In the genomic region with DNA sequence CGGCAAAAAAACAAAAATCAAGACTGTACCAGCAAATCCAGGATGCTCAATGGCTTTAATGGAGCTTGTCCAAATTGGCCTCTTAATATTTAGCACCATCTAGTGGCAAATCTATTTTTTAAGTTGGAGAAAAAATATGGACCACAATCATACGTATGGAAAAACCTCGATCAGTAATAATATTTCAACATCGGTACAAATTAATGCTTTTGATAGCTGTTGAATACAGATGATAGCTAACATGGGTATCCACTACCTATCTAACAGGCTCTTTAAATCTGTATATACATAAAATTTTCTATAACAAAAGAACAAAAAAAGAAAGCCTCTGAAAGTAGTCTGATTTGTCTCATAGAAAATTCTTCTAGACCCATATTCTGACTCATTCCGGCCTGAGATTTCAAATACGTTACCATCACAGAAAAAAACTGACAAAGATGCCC, we compare ENCODE assay signal across 8 cellular contexts. TPM values are rescaled to one million over a fixed set of nuclear protein-coding genes. Genes with fewer than 3 reads are reported as not detected.
A peak's percentile ranks its signal among the peaks of the same experiment; 100 is the strongest.
DNase-seq lines count a peak whose midpoint lies in the region; ATAC-seq, FAIRE-seq and TF ChIP-seq lines count a peak whose summit lies in the region.

No MANE protein-coding gene starts in this region.

- H3K4me1 ChIP-seq in OCI-LY3 (ENCODE audit: low read length) (peaks cover 15% of the 10 kb centered on the region; the same call in 1 of the 2 replicates), mucosa of descending colon (ENCODE audit: low read depth) (no peaks in the 10 kb centered on the region)

- no peaks in the 10 kb centered on the region for H3K27me3 ChIP-seq in OCI-LY3 (ENCODE audit: low read depth, low read length)
- no peaks in the 10 kb centered on the region for H3K27me3 ChIP-seq in dorsolateral prefrontal cortex

- H3K9ac ChIP-seq in OCI-LY3 (ENCODE audit: low read length): no peak overlapping the region

- TF ChIP-seq CTCF in OCI-LY3 (IDR thresholded peaks at IDR 0.05; ENCODE audit: low read depth, low read length): peak; percentile 81
- peak; percentile 64 to 93 (median 76) for TF ChIP-seq CTCF in dorsolateral prefrontal cortex (IDR thresholded peaks at IDR 0.05 in 54 of 56, conservative IDR thresholded peaks at IDR 0.05 in 2 of 56; ENCODE audit: low read depth in 1 of 56, partially characterized antibody in 56 of 56)
- TF ChIP-seq CTCF in mucosa of descending colon (IDR thresholded peaks at IDR 0.05): no peak

- intact Hi-C loops in dorsolateral prefrontal cortex (cut with DNase I): loop anchor here (1.0 kb wide), 2 partner anchors 117 to 118 kb away; partner anchors contain the start of gene STK17A (in 1 of the 2)
- intact Hi-C loops in mucosa of descending colon (cut with DNase I, micrococcal nuclease): loop anchor here (5.0 kb wide), 1 partner anchor 118 kb away; the partner anchor contains the start of gene STK17A (in 2 of the 2)

- H3K9me3 ChIP-seq in OCI-LY3 (ENCODE audit: insufficient read depth, low read length) (no peaks in the 10 kb centered on the region), mucosa of descending colon (no peaks in the 10 kb centered on the region)

- H3K36me3 ChIP-seq in OCI-LY3 (replicated peaks; ENCODE audit: low read depth, low read length): peaks cover 6% of the 10 kb centered on the region
- H3K36me3 ChIP-seq in mucosa of descending colon (ENCODE audit: low read depth): no peaks in the 10 kb centered on the region

- H3K79me2 ChIP-seq in OCI-LY3 (ENCODE audit: low read length): peaks cover 58% of the 10 kb centered on the region

- ATAC-seq in mucosa of descending colon (peak; percentile 76), HG03571 (IDR thresholded peaks at IDR 0.05; ENCODE audit: unreplicated experiment) (no peak), GM21360 (IDR thresholded peaks at IDR 0.05; ENCODE audit: unreplicated experiment) (no peak)

- H3K27ac ChIP-seq in OCI-LY3 (ENCODE audit: low read length) (no peak overlapping the region), dorsolateral prefrontal cortex (peak overlapping the region in 2 of 59 donors; percentile 12 to 15)

- H3K4me2 ChIP-seq in OCI-LY3 (ENCODE audit: low read length): peak overlapping the region; percentile 22; the same call in 1 of the 2 replicates

- no peak overlapping the region for H2AFZ ChIP-seq in OCI-LY3 (ENCODE audit: low read depth, low read length)

- DNase-seq in EL (peak; percentile 71), HTR-8/SVneo (ENCODE audit: insufficient read length, low spot score) (peak; percentile 42), dorsolateral prefrontal cortex (no peak), mucosa of descending colon (no peak)
- no peak for DNase-seq in stimulated activated CD4-positive, alpha-beta T cell treated with anti-CD3 and anti-CD28 coated beads, Interleukin-4, amount 100 ng/mL, for 24 hours

- peaks cover 52% of the 10 kb centered on the region for H4K20me1 ChIP-seq in OCI-LY3 (ENCODE audit: insufficient read depth, low read length)

- H3K4me3 ChIP-seq in OCI-LY3 (ENCODE audit: low read length) (no peak overlapping the region), dorsolateral prefrontal cortex (peak overlapping the region in 31 of 59 donors; percentile 0 to 39 (median 20)), mucosa of descending colon (no peak overlapping the region)

- FAIRE-seq in HTR-8/SVneo (lab: Jason Lieb, UNC): no peak

RNA-seq across cellular contexts. Expression of gene COA1, which starts 29.2 kb away (rescaled TPM):
- total RNA-seq in dorsolateral prefrontal cortex: 10 to 100 TPM; 52.0 to 94.0 (median 71.9) TPM
- 10 to 100 TPM; 35.1 to 42.1 (median 38.8) TPM for total RNA-seq in mucosa of descending colon

RNA-seq across cellular contexts. Expression of gene BLVRA, which starts 58.4 kb away (rescaled TPM):
- total RNA-seq in dorsolateral prefrontal cortex (10 to 100 TPM; 19.9 to 63.4 (median 43.2) TPM), mucosa of descending colon (10 to 100 TPM in 2 of 3 donors, 1 to 10 TPM in 1; 8.1 to 55.4 (median 12.9) TPM)

Comparison
In these comparisons a context has a peak if more than half of its experiments do, and no peak if none do; other contexts are left out.
1. DNase-seq: peak in EL (single experiment) and HTR-8/SVneo (single experiment); none in dorsolateral prefrontal cortex (0 of 10), mucosa of descending colon (0 of 3) and stimulated activated CD4-positive, alpha-beta T cell treated with anti-CD3 and anti-CD28 coated beads, Interleukin-4, amount 100 ng/mL, for 24 hours (single experiment).
2. H3K4me3 ChIP-seq: peak in dorsolateral prefrontal cortex (31 of 59); none in OCI-LY3 (single experiment) and mucosa of descending colon (single experiment).